8 cellular contexts compared by ENCODE assay signal in genomic region chr11:27183672-27184457, GRCh38.
DNase-seq lines count a peak whose midpoint lies in the region; ATAC-seq and TF ChIP-seq lines count a peak whose summit lies in the region.

No MANE protein-coding gene starts in this region.

- no peak overlapping the region for H3K27ac ChIP-seq in Karpas-422 (ENCODE audit: low read length)

- no peak overlapping the region for H2AFZ ChIP-seq in Karpas-422 (ENCODE audit: low read length)

- no peaks in the 10 kb centered on the region for H3K79me2 ChIP-seq in Karpas-422 (ENCODE audit: low read length)

- DNase-seq in AG08396 (ENCODE audit: low spot score) (peak; percentile 35), Karpas-422 (peak; percentile 79), RPMI7951 (ENCODE audit: low read depth) (peak; percentile 60), cardiac fibroblast (ENCODE audit: low read depth in 2 of 2) (peak; percentile 83 to 85), left kidney (ENCODE audit: low read depth, low spot score) (peak; percentile 84)
- peak; percentile 6 for DNase-seq in stimulated activated CD8-positive, alpha-beta memory T cell treated with anti-CD3 and anti-CD28 coated beads, Interleukin-4, amount 100 ng/mL, for 24 hours (ENCODE audit: low read depth)

- H4K20me1 ChIP-seq in Karpas-422 (ENCODE audit: insufficient read depth, low read depth, low read length) = no peaks in the 10 kb centered on the region

- H3K27me3 ChIP-seq in Karpas-422 (ENCODE audit: low read length) = no peaks in the 10 kb centered on the region

- no peaks in the 10 kb centered on the region for H3K4me1 ChIP-seq in Karpas-422 (ENCODE audit: low read length)

- H3K36me3 ChIP-seq in Karpas-422 (ENCODE audit: insufficient read depth, low read length) = no peaks in the 10 kb centered on the region

- H3K4me2 ChIP-seq in Karpas-422 (ENCODE audit: low read depth, low read length, poor library complexity, severe bottlenecking) = no peak overlapping the region

- no peaks in the 10 kb centered on the region for H3K9me2 ChIP-seq in Karpas-422 (replicated peaks; ENCODE audit: insufficient read depth, low read length)

- no peak overlapping the region for H3K4me3 ChIP-seq in Karpas-422 (ENCODE audit: low read length)
- no peak overlapping the region for H3K4me3 ChIP-seq in cardiac fibroblast (replicated peaks in 1 of 2; ENCODE audit: low read depth in 2 of 2, low read length in 2 of 2)

- no peak for ATAC-seq in HG03571 (IDR thresholded peaks at IDR 0.05; ENCODE audit: unreplicated experiment)

- H3K9ac ChIP-seq in Karpas-422 (ENCODE audit: low read length) = no peak overlapping the region

- TF ChIP-seq CTCF in GM12874 (IDR thresholded peaks at IDR 0.05; ENCODE audit: insufficient read depth, low read depth, low read length) (peak; percentile 56), cardiac fibroblast (IDR thresholded peaks at IDR 0.05; ENCODE audit: low read depth, low read length) (peak; percentile 72)

- no peaks in the 10 kb centered on the region for H3K9me3 ChIP-seq in Karpas-422 (ENCODE audit: low read length)

Comparison
In these comparisons a context has a peak if more than half of its experiments do, and no peak if none do; other contexts are left out.
1. DNase-seq: peak in every context shown above with its lines; median percentile 84 in cardiac fibroblast; 84 in left kidney; 79 in Karpas-422; 60 in RPMI7951; 35 in AG08396; 6 in stimulated activated CD8-positive, alpha-beta memory T cell treated with anti-CD3 and anti-CD28 coated beads, Interleukin-4, amount 100 ng/mL, for 24 hours.